ENCODE assay signal across 9 cellular contexts in the genomic region with DNA sequence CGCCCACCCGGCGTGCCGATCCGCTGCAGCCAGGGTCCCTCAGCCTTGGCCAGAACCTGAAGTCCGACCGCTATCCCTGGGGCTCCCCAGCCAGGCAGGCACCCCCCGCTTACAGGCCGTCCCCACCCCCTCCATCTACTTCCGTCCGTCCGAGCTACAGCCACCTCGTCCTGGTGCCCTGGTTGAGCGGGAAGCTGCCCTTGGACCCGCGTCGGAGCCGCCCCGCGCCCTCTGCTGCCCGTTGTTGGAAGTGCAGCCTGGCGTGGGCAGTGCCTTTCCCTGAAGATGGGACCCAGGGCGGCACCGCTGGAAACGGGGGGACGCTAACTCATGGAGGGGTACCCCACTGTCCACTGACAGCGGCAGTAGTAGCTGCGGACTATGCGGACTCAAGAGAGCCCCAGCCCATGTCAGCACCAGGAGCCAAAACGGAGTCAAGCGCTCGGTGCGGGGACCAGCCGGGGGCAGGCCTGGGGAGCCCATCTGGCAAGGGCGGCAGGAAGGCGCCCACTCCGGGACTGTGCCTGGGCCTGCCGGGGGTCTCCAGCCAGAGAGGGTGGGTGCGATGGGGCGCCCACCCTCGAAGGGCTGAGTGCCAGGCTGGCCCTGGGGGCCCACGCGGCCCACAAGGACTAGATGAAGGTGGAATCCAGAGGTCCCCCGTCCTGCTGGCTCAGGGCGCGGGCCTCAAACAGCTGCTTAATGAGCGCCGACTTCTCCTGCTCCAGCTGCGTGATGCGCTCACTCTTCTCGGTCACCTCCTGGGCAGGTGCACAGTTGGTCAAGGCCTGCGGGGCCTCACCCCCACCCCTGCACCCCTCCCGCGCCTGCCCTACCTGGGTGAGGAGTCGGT. TPM values are rescaled to one million over a fixed set of nuclear protein-coding genes. Genes with fewer than 3 reads are reported as not detected.
DNase-seq lines count a peak whose midpoint lies in the region; ATAC-seq and TF ChIP-seq lines count a peak whose summit lies in the region.
"Had no signal": no experiment of that assay in that cellular context is flagged by ENCODE, and none has a peak within 500 bp of the region (broad histone marks: within the 10 kb centered on the region; RNA-seq: fewer than 3 reads in every experiment).

No MANE protein-coding gene starts in this region.

- TF ChIP-seq POLR2A in sigmoid colon (IDR thresholded peaks at IDR 0.05): no peak

- WGBS in sigmoid colon, 2 donors: 51 to 56% methylated on average over 55 of the region's 55 CpGs

- TF ChIP-seq EP300 in sigmoid colon (IDR thresholded peaks at IDR 0.05): no peak

- intact Hi-C loops in left ventricle myocardium inferior (cut with micrococcal nuclease): no loop called here
- intact Hi-C loops in sigmoid colon (cut with DNase I): no loop called here

- H3K4me1 Mint-ChIP-seq in activated naive CD8-positive, alpha-beta T cell treated with anti-CD3 and anti-CD28 coated beads for 36 hours: peaks cover 7% of the 10 kb centered on the region

- H3K4me1 ChIP-seq in SJCRH30: peaks cover 23% of the 10 kb centered on the region
- peaks cover 9% of the 10 kb centered on the region for H3K4me1 ChIP-seq in left ventricle myocardium inferior
- H3K4me1 ChIP-seq in sigmoid colon: peaks cover 0 to 10% (median 6%) of the 10 kb centered on the region in 4 donors

- H3K9me3 ChIP-seq in SJCRH30 (replicated peaks) (no peaks in the 10 kb centered on the region), left ventricle myocardium inferior (replicated peaks) (no peaks in the 10 kb centered on the region), sigmoid colon (no peaks in the 10 kb centered on the region)
- H3K9me3 ChIP-seq: HAP-1 had no signal

- no peak overlapping the region for H3K4me3 Mint-ChIP-seq in activated naive CD8-positive, alpha-beta T cell treated with anti-CD3 and anti-CD28 coated beads for 36 hours

- no peaks in the 10 kb centered on the region for H3K9me3 Mint-ChIP-seq in activated naive CD8-positive, alpha-beta T cell treated with anti-CD3 and anti-CD28 coated beads for 36 hours

- 0 out of 2 replicates have a peak, but pooled peaks cover 9% of the 10 kb centered on the region for H3K36me3 ChIP-seq in SJCRH30
- no peaks in the 10 kb centered on the region for H3K36me3 ChIP-seq in left ventricle myocardium inferior
- H3K36me3 ChIP-seq in sigmoid colon: no peaks in the 10 kb centered on the region

- ATAC-seq in GM18517 (IDR thresholded peaks at IDR 0.05; ENCODE audit: unreplicated experiment): no peak

- peak; percentile 97 for TF ChIP-seq CTCF in AG09309 (IDR thresholded peaks at IDR 0.05; ENCODE audit: control insufficient read depth, insufficient read depth, low read depth, low read length, missing control alignments)
- peak; percentile 95 for TF ChIP-seq CTCF in GM20000 (IDR thresholded peaks at IDR 0.05; ENCODE audit: extremely low read depth, missing control alignments)
- peak; percentile 98 for TF ChIP-seq CTCF in left ventricle myocardium inferior (IDR thresholded peaks at IDR 0.05; ENCODE audit: borderline replicate concordance)
- TF ChIP-seq CTCF in sigmoid colon (IDR thresholded peaks at IDR 0.05): peak; percentile 91 to 96 (median 94)

- H3K27ac Mint-ChIP-seq in activated naive CD8-positive, alpha-beta T cell treated with anti-CD3 and anti-CD28 coated beads for 36 hours: no peak overlapping the region

- peaks cover 4% of the 10 kb centered on the region for H3K27me3 Mint-ChIP-seq in activated naive CD8-positive, alpha-beta T cell treated with anti-CD3 and anti-CD28 coated beads for 36 hours

- DNase-seq in AG09309 (ENCODE audit: low read depth) (no peak), GM20000 (ENCODE audit: low spot score) (peak; percentile 81), SJCRH30 (peak; percentile 71 to 79), left ventricle myocardium inferior (peak; percentile 77), sigmoid colon (peak; percentile 81), germinal center (ENCODE audit: low spot score) (no peak)
- DNase-seq in activated naive CD8-positive, alpha-beta T cell treated with anti-CD3 and anti-CD28 coated beads for 36 hours: peak; percentile 60

- H3K27me3 ChIP-seq in SJCRH30: no peaks in the 10 kb centered on the region
- peaks cover 7% of the 10 kb centered on the region for H3K27me3 ChIP-seq in left ventricle myocardium inferior (ENCODE audit: low read depth)
- peaks cover 7 to 24% (median 21%) of the 10 kb centered on the region in 3 donors for H3K27me3 ChIP-seq in sigmoid colon

- H3K27ac ChIP-seq in SJCRH30 (peak overlapping the region; percentile 13; the same call in 1 of the 2 replicates), left ventricle myocardium inferior (replicated peaks) (no peak overlapping the region), sigmoid colon (no peak overlapping the region)

- H3K4me3 ChIP-seq in AG09309 (ENCODE audit: control insufficient read depth, low read depth, low read length) (no peak overlapping the region), SJCRH30 (no peak overlapping the region), left ventricle myocardium inferior (no peak overlapping the region), sigmoid colon (no peak overlapping the region)
- H3K4me3 ChIP-seq: HAP-1 had no signal

- H3K36me3 Mint-ChIP-seq in activated naive CD8-positive, alpha-beta T cell treated with anti-CD3 and anti-CD28 coated beads for 36 hours: peaks cover 3% of the 10 kb centered on the region

RNA-seq across cellular contexts. Expression of gene SAPCD2, which starts 6.1 kb away (rescaled TPM):
- total RNA-seq in SJCRH30 (2014; rRNA removed; shearing (Covaris generic)): 69.7 and 71.0 TPM in 2 replicates
- 10 to 100 TPM; 15.2 to 15.4 TPM for total RNA-seq in activated naive CD8-positive, alpha-beta T cell treated with anti-CD3 and anti-CD28 coated beads for 36 hours
- 0.25 TPM for total RNA-seq in left ventricle myocardium inferior
- total RNA-seq in sigmoid colon: under 1 TPM in 1 of 4 donors, not detected in 3; 0.81 TPM
- 10 to 100 TPM in 1 of 3 donors, 1 to 10 TPM in 2; 3.6 to 16.4 (median 3.7) TPM for polyA plus RNA-seq in sigmoid colon

RNA-seq across cellular contexts. Expression of gene ENTPD2, which starts 10.4 kb away (rescaled TPM):
- 1.9 and 2.0 TPM in 2 replicates for total RNA-seq in SJCRH30 (2014; rRNA removed; shearing (Covaris generic))
- not detected for total RNA-seq in activated naive CD8-positive, alpha-beta T cell treated with anti-CD3 and anti-CD28 coated beads for 36 hours
- total RNA-seq in left ventricle myocardium inferior (1.5 TPM), sigmoid colon (1 to 10 TPM in 3 of 4 donors, not detected in 1; 1.2 to 2.2 (median 2.1) TPM)
- 1 to 10 TPM in 2 of 3 donors, under 1 TPM in 1; 0.92 to 6.4 (median 3.0) TPM for polyA plus RNA-seq in sigmoid colon

RNA-seq across cellular contexts. Expression of gene UAP1L1, which starts 13.1 kb away (rescaled TPM):
- total RNA-seq in SJCRH30 (2014; rRNA removed; shearing (Covaris generic)): 12.6 and 13.8 TPM in 2 replicates
- 10 to 100 TPM; 22.9 to 23.5 TPM for total RNA-seq in activated naive CD8-positive, alpha-beta T cell treated with anti-CD3 and anti-CD28 coated beads for 36 hours
- total RNA-seq in left ventricle myocardium inferior (11.5 TPM), sigmoid colon (1 to 10 TPM; 2.9 to 9.1 (median 4.8) TPM)
- polyA plus RNA-seq in sigmoid colon: 1 to 10 TPM; 4.2 to 9.6 (median 6.0) TPM

RNA-seq across cellular contexts. Expression of gene NPDC1, which starts 18.3 kb away (rescaled TPM):
- total RNA-seq in SJCRH30 (2014; rRNA removed; shearing (Covaris generic)): 0.51 and 0.91 TPM in 2 replicates
- total RNA-seq in activated naive CD8-positive, alpha-beta T cell treated with anti-CD3 and anti-CD28 coated beads for 36 hours: 10 to 100 TPM; 13.2 to 13.5 TPM
- total RNA-seq in left ventricle myocardium inferior (63.9 TPM), sigmoid colon (100 to 1,000 TPM in 1 of 4 donors, 10 to 100 TPM in 3; 21.4 to 101 (median 42.4) TPM)
- 100 to 1,000 TPM in 1 of 3 donors, 10 to 100 TPM in 2; 47.9 to 118 (median 91.9) TPM for polyA plus RNA-seq in sigmoid colon

RNA-seq across cellular contexts. Expression of gene MAN1B1, which starts 22.5 kb away (rescaled TPM):
- total RNA-seq in SJCRH30 (2014; rRNA removed; shearing (Covaris generic)): 38.4 and 42.6 TPM in 2 replicates
- total RNA-seq in activated naive CD8-positive, alpha-beta T cell treated with anti-CD3 and anti-CD28 coated beads for 36 hours: 10 to 100 TPM; 24.7 to 25.1 TPM
- 20.6 TPM for total RNA-seq in left ventricle myocardium inferior
- total RNA-seq in sigmoid colon: 10 to 100 TPM; 27.8 to 34.9 (median 28.7) TPM
- 10 to 100 TPM; 12.0 to 52.0 (median 14.1) TPM for polyA plus RNA-seq in sigmoid colon

Comparison
In these comparisons a context has a peak if more than half of its experiments do, and no peak if none do; other contexts are left out.
1. DNase-seq: peak in GM20000 (single experiment), SJCRH30 (2 of 2), activated naive CD8-positive, alpha-beta T cell treated with anti-CD3 and anti-CD28 coated beads for 36 hours (single experiment), left ventricle myocardium inferior (single experiment) and sigmoid colon (single experiment); none in AG09309 (single experiment) and germinal center (single experiment).
2. RNA of gene SAPCD2, which starts 6.1 kb away (total RNA-seq): 69.7 to 71.0 TPM in SJCRH30 and 15.2 to 15.4 TPM in activated naive CD8-positive, alpha-beta T cell treated with anti-CD3 and anti-CD28 coated beads for 36 hours; 0.25 TPM in left ventricle myocardium inferior (single experiment) and 0.81 TPM in sigmoid colon; every median in the first group is over 4 times any median in the second.
3. Peak in every context shown above with its lines, with median percentiles within 50 percentile points of each other: CTCF ChIP-seq.